In genomic region chr11:2573240-2574042, GRCh38 we compare ENCODE assay signal across 28 cellular contexts.
DNase-seq lines count a peak whose midpoint lies in the region; ATAC-seq and TF ChIP-seq lines count a peak whose summit lies in the region.
"Had no signal": no experiment of that assay in that cellular context is flagged by ENCODE, and none has a peak within 500 bp of the region (broad histone marks: within the 10 kb centered on the region; RNA-seq: fewer than 3 reads in every experiment).

No MANE protein-coding gene starts in this region.

- peaks cover 26 to 57% of the 10 kb centered on the region in 2 donors for H3K36me3 Mint-ChIP-seq in CD14-positive monocyte
- H3K36me3 Mint-ChIP-seq: CD4-positive, CD25-positive, alpha-beta regulatory T cell; IgD-negative memory B cell; immature natural killer cell; stimulated activated effector memory CD8-positive, alpha-beta T cell treated with anti-CD3 and anti-CD28 coated beads, Interleukin-12 subunit alpha, Interleukin-12 subunit beta, amount 100 ng/mL, for 72 hours had no signal

- H3K9me3 Mint-ChIP-seq in CD14-positive monocyte: peaks cover 0 to 6% (median 0%) of the 10 kb centered on the region in 7 donors
- H3K9me3 Mint-ChIP-seq: activated CD4-positive, alpha-beta T cell treated with anti-CD3 and anti-CD28 coated beads, Interleukin-2, amount 10 ng/mL, durations not matched to agents 24 days and 14 days; activated T-helper 1 cell treated with anti-CD3 and anti-CD28 coated beads, Interleukin-12 subunit alpha, Interleukin-12 subunit beta, Interleukin-2, Interleukin-4 antibody, amounts not matched to agents 30 ng/mL and 10 ng/mL and 1 ng/mL, durations not matched to agents 14 hours and 24 hours and 36 hours; CD4-positive, CD25-positive, alpha-beta regulatory T cell; effector memory CD8-positive, alpha-beta T cell; IgD-negative memory B cell; immature natural killer cell; neural crest cell; stimulated activated effector memory CD8-positive, alpha-beta T cell treated with anti-CD3 and anti-CD28 coated beads, Interleukin-12 subunit alpha, Interleukin-12 subunit beta, amount 100 ng/mL, for 72 hours; T-helper 1 cell treated with Interleukin-12 subunit alpha and Interleukin-12 subunit beta and Interleukin-4 antibody, amounts not matched to agents 30 μg/mL and 1 μg/mL, for 36 hours had no signal

- peaks cover 0 to 3% (median 0%) of the 10 kb centered on the region in 3 donors for H3K27me3 Mint-ChIP-seq in CD14-positive monocyte (ENCODE audit: low read depth in 3 of 3)
- H3K27me3 Mint-ChIP-seq: activated CD4-positive, alpha-beta T cell treated with anti-CD3 and anti-CD28 coated beads, Interleukin-2, amount 10 ng/mL, durations not matched to agents 24 days and 14 days; CD4-positive, CD25-positive, alpha-beta regulatory T cell; effector memory CD8-positive, alpha-beta T cell; IgD-negative memory B cell had no signal

- H3K4me1 Mint-ChIP-seq in CD14-positive monocyte: no peaks in the 10 kb centered on the region
- H3K4me1 Mint-ChIP-seq: activated CD4-positive, alpha-beta T cell treated with anti-CD3 and anti-CD28 coated beads, Interleukin-2, amount 10 ng/mL, durations not matched to agents 24 days and 14 days; IgD-negative memory B cell; neural crest cell; stimulated activated effector memory CD8-positive, alpha-beta T cell treated with anti-CD3 and anti-CD28 coated beads, Interleukin-12 subunit alpha, Interleukin-12 subunit beta, amount 100 ng/mL, for 72 hours had no signal

- no peaks in the 10 kb centered on the region for H3K4me1 ChIP-seq in BE2C
- H3K4me1 ChIP-seq: testis, vagina had no signal

- H3K4me3 Mint-ChIP-seq in CD14-positive monocyte: no peak overlapping the region
- H3K4me3 Mint-ChIP-seq: activated CD4-positive, alpha-beta T cell treated with anti-CD3 and anti-CD28 coated beads, Interleukin-2, amount 10 ng/mL, durations not matched to agents 24 days and 14 days; activated T-helper 1 cell treated with anti-CD3 and anti-CD28 coated beads, Interleukin-12 subunit alpha, Interleukin-12 subunit beta, Interleukin-2, Interleukin-4 antibody, amounts not matched to agents 30 ng/mL and 10 ng/mL and 1 ng/mL, durations not matched to agents 14 hours and 24 hours and 36 hours; CD4-positive, CD25-positive, alpha-beta regulatory T cell; effector memory CD8-positive, alpha-beta T cell; immature natural killer cell; neural crest cell; stimulated activated effector memory CD8-positive, alpha-beta T cell treated with anti-CD3 and anti-CD28 coated beads, Interleukin-12 subunit alpha, Interleukin-12 subunit beta, amount 100 ng/mL, for 72 hours; T-helper 1 cell treated with Interleukin-12 subunit alpha and Interleukin-12 subunit beta and Interleukin-4 antibody, amounts not matched to agents 30 μg/mL and 1 μg/mL, for 36 hours had no signal

- ATAC-seq in left ventricle myocardium superior: no peak
- no peak for ATAC-seq in GM18498 (IDR thresholded peaks at IDR 0.05; ENCODE audit: unreplicated experiment)
- no peak for ATAC-seq in HG03039 (IDR thresholded peaks at IDR 0.05; ENCODE audit: unreplicated experiment)
- ATAC-seq: effector memory CD8-positive, alpha-beta T cell; stimulated activated effector memory CD8-positive, alpha-beta T cell treated with anti-CD3 and anti-CD28 coated beads, Interleukin-12 subunit alpha, Interleukin-12 subunit beta, amount 100 ng/mL, for 72 hours had no signal

- no peak overlapping the region for H3K27ac Mint-ChIP-seq in CD14-positive monocyte
- H3K27ac Mint-ChIP-seq: activated CD4-positive, alpha-beta T cell treated with anti-CD3 and anti-CD28 coated beads, Interleukin-2, amount 10 ng/mL, durations not matched to agents 24 days and 14 days; activated T-helper 1 cell treated with anti-CD3 and anti-CD28 coated beads, Interleukin-12 subunit alpha, Interleukin-12 subunit beta, Interleukin-2, Interleukin-4 antibody, amounts not matched to agents 30 ng/mL and 10 ng/mL and 1 ng/mL, durations not matched to agents 14 hours and 24 hours and 36 hours; CD4-positive, CD25-positive, alpha-beta regulatory T cell; effector memory CD8-positive, alpha-beta T cell; IgD-negative memory B cell; immature natural killer cell; stimulated activated effector memory CD8-positive, alpha-beta T cell treated with anti-CD3 and anti-CD28 coated beads, Interleukin-12 subunit alpha, Interleukin-12 subunit beta, amount 100 ng/mL, for 72 hours; T-helper 1 cell treated with Interleukin-12 subunit alpha and Interleukin-12 subunit beta and Interleukin-4 antibody, amounts not matched to agents 30 μg/mL and 1 μg/mL, for 36 hours had no signal

- peak; percentile 1 for DNase-seq in BE2C
- peak; percentile 37 for DNase-seq in CD14-positive monocyte (ENCODE audit: low spot score)
- peak; percentile 16 for DNase-seq in left ventricle myocardium superior
- peak; percentile 68 for DNase-seq in posterior vena cava (ENCODE audit: low spot score)
- no peak for DNase-seq in activated T-cell treated with anti-CD3 and anti-CD28 coated beads, Interleukin-2, amount 50 U/mL, for 48 hours
- DNase-seq: activated CD4-positive, alpha-beta T cell treated with anti-CD3 and anti-CD28 coated beads, Interleukin-2, amount 10 ng/mL, durations not matched to agents 24 days and 14 days; brain microvascular endothelial cell; CD4-positive, CD25-positive, alpha-beta regulatory T cell; effector memory CD8-positive, alpha-beta T cell; esophagus squamous epithelium; HCEC 1CT; hippocampal formation; immature natural killer cell; NCI-H1105; NCI-H2029; NCI-H526 treated with DMSO at 0.1 percent for 48 hours; testis had no signal

- no peaks in the 10 kb centered on the region for H3K9me3 ChIP-seq in BE2C
- H3K9me3 ChIP-seq: esophagus squamous epithelium, testis, vagina had no signal

- TF ChIP-seq CTCF in BE2C (IDR thresholded peaks at IDR 0.05; ENCODE audit: low read depth, low read length): no peak
- TF ChIP-seq CTCF in CD14-positive monocyte (IDR thresholded peaks at IDR 0.05): no peak

- no peak overlapping the region for H3K4me3 ChIP-seq in BE2C (ENCODE audit: low read depth, low read length)
- H3K4me3 ChIP-seq: esophagus squamous epithelium, lung, SK-N-MC, smooth muscle cell, testis, vagina had no signal

- intact Hi-C loops in CD14-positive monocyte (cut with micrococcal nuclease): no loop called here
- intact Hi-C loops in left ventricle myocardium superior (cut with micrococcal nuclease): no loop called here
- intact Hi-C loops in posterior vena cava (cut with DNase I): no loop called here

- no peaks in the 10 kb centered on the region for H3K36me3 ChIP-seq in BE2C
- H3K36me3 ChIP-seq: brain microvascular endothelial cell, esophagus squamous epithelium, vagina had no signal

- H3K27me3 ChIP-seq in BE2C: no peaks in the 10 kb centered on the region
- H3K27me3 ChIP-seq: brain microvascular endothelial cell, esophagus squamous epithelium, testis, vagina had no signal

Comparison
In these comparisons a context has a peak if more than half of its experiments do, and no peak if none do; other contexts are left out.
1. DNase-seq: peak in BE2C (single experiment), CD14-positive monocyte (single experiment), left ventricle myocardium superior (single experiment) and posterior vena cava (single experiment); none in activated T-cell treated with anti-CD3 and anti-CD28 coated beads, Interleukin-2, amount 50 U/mL, for 48 hours (0 of 2).